In the genomic region with DNA sequence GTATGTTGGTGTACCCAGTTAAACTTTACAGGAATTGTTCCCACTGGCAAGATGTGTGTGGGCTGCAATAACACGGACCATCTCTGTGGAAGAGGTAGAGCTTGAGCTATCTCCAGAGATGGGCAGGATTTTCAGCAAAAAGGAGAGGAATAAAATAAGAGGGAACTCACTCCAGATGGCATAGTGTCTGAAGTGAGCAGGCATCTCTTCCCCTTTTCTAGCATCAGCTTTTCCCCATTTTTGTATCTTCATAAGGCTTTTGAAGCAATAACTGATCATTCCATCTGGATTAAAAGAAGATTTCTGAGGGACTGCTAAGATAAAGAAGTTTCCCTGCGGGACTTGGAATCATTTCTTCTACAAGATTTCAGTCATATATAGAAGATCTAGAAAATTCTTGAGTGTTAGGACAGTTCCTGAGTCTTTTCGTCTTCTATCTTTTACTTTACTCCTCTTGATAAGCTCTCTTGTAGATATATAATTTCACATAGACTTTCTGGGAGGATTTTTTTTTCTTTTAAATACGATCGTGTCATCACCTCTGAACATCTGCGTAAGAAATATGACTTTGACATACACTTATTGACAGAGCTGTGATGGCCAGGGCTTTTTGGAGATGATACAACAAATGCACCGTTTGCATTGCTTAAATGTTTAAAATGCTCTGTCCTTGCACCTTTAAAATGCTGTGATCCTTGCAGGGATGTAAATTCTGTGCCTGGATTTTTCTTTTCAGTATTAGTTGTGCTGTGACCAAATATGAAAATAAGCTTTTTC, we compare ENCODE assay signal across 9 cellular contexts. TPM values are rescaled to one million over a fixed set of nuclear protein-coding genes. Genes with fewer than 3 reads are reported as not detected.
DNase-seq lines count a peak whose midpoint lies in the region; ATAC-seq, FAIRE-seq and TF ChIP-seq lines count a peak whose summit lies in the region.
"Had no signal": no experiment of that assay in that cellular context is flagged by ENCODE, and none has a peak within 500 bp of the region (broad histone marks: within the 10 kb centered on the region; RNA-seq: fewer than 3 reads in every experiment).

No MANE protein-coding gene starts in this region.

- FAIRE-seq in frontal cortex (lab: Jason Lieb, UNC): no peak
- FAIRE-seq: G401.6 had no signal

- H4K5ac ChIP-seq in mesendoderm (ENCODE audit: low read length): no peak overlapping the region

- no peaks in the 10 kb centered on the region for H3K9me3 ChIP-seq in left ventricle myocardium inferior (replicated peaks)

- H2BK5ac ChIP-seq in mesendoderm (ENCODE audit: low read length): no peak overlapping the region

- ATAC-seq in left ventricle myocardium superior (no peak), HG02763 (IDR thresholded peaks at IDR 0.05; ENCODE audit: unreplicated experiment) (no peak)

- H2BK120ac ChIP-seq in mesendoderm (ENCODE audit: low read depth, low read length): no peak overlapping the region

- H3K56ac ChIP-seq in mesendoderm (ENCODE audit: low read length): no peak overlapping the region

- WGBS in mesendoderm (ENCODE audit: extremely low coverage, insufficient coverage, low lambda C conversion rate): no CpG with 5 or more reads among the region's 7 CpGs

- peak overlapping the region; percentile 92 for H3K4me3 ChIP-seq in left ventricle myocardium inferior
- H3K4me3 ChIP-seq in astrocyte of the cerebellum (ENCODE audit: low read depth, low read length): peak overlapping the region; percentile 65
- H3K4me3 ChIP-seq in mesendoderm (ENCODE audit: low read length): no peak overlapping the region

- H3K23ac ChIP-seq in mesendoderm (ENCODE audit: low read length): no peak overlapping the region

- H3K27me3 ChIP-seq in left ventricle myocardium inferior (ENCODE audit: low read depth): no peaks in the 10 kb centered on the region
- H3K27me3 ChIP-seq in mesendoderm (ENCODE audit: insufficient read depth, low read length, poor library complexity): no peaks in the 10 kb centered on the region

- H3K4me1 ChIP-seq in left ventricle myocardium inferior: peaks cover 75% of the 10 kb centered on the region
- H3K4me1 ChIP-seq in mesendoderm (ENCODE audit: control insufficient read depth, low read depth, low read length): peaks cover 9% of the 10 kb centered on the region

- intact Hi-C loops in left ventricle myocardium inferior (cut with micrococcal nuclease): no loop called here
- intact Hi-C loops in left ventricle myocardium superior (cut with micrococcal nuclease): no loop called here

- no peak overlapping the region for H3K18ac ChIP-seq in mesendoderm (ENCODE audit: low read length)

- no peak overlapping the region for H4K8ac ChIP-seq in mesendoderm (ENCODE audit: low read depth, low read length)

- H3K4ac ChIP-seq in mesendoderm (ENCODE audit: low read depth, low read length): no peak overlapping the region

- H3K79me1 ChIP-seq in mesendoderm (ENCODE audit: low read length): peaks cover 1% of the 10 kb centered on the region

- peaks cover 4% of the 10 kb centered on the region for H3K79me2 ChIP-seq in mesendoderm (ENCODE audit: control insufficient read depth, insufficient read depth, low read length)

- TF ChIP-seq CTCF in left ventricle myocardium inferior (IDR thresholded peaks at IDR 0.05; ENCODE audit: borderline replicate concordance) (no peak), astrocyte of the cerebellum (IDR thresholded peaks at IDR 0.05; ENCODE audit: low read depth, low read length, missing control alignments) (no peak)

- no peak overlapping the region for H2BK15ac ChIP-seq in mesendoderm (replicated peaks; ENCODE audit: low read depth)

- in situ Hi-C loops in astrocyte of the cerebellum (cut with HindIII; ENCODE audit: low sequenced_read_pairs): no loop called here

- H3K36me3 ChIP-seq in left ventricle myocardium inferior: peaks cover 9% of the 10 kb centered on the region
- no peaks in the 10 kb centered on the region for H3K36me3 ChIP-seq in mesendoderm (ENCODE audit: control insufficient read depth, insufficient read depth, low read length)

- peak overlapping the region; percentile 38 for H3K9ac ChIP-seq in mesendoderm (ENCODE audit: low read length)

- no peak for DNase-seq in left ventricle myocardium inferior
- no peak for DNase-seq in left ventricle myocardium superior
- DNase-seq in astrocyte of the cerebellum (ENCODE audit: low read depth): no peak
- DNase-seq in mesendoderm: no peak
- DNase-seq in islet precursor cell: no peak
- no peak for DNase-seq in amygdala (lab: John Stamatoyannopoulos, UW)
- DNase-seq in frontal cortex (ENCODE audit: low spot score in 2 of 2): no peak

- no peak overlapping the region for H2AK5ac ChIP-seq in mesendoderm (ENCODE audit: low read length)

- H3K27ac ChIP-seq in left ventricle myocardium inferior (replicated peaks) (no peak overlapping the region), mesendoderm (ENCODE audit: low read depth, low read length) (no peak overlapping the region)

- peak overlapping the region; percentile 33 for H3K4me2 ChIP-seq in mesendoderm (ENCODE audit: low read length)

RNA-seq across cellular contexts. Expression of a gene that starts 2.1 kb away (rescaled TPM):
- total RNA-seq in left ventricle myocardium inferior: 19.3 TPM
- total RNA-seq in left ventricle myocardium superior: 20.3 TPM
- polyA plus RNA-seq in mesendoderm (2013, experiment 1 of 2): 17.9 TPM
- 16.7 TPM for polyA plus RNA-seq in mesendoderm (2013, experiment 2 of 2)
- 71.7 TPM for total RNA-seq in frontal cortex

RNA-seq across cellular contexts. Expression of a gene that starts 47.0 kb away (rescaled TPM):
- total RNA-seq in left ventricle myocardium inferior: not detected
- not detected for total RNA-seq in left ventricle myocardium superior
- not detected for polyA plus RNA-seq in mesendoderm (2013, experiment 1 of 2)
- polyA plus RNA-seq in mesendoderm (2013, experiment 2 of 2): not detected
- not detected for total RNA-seq in frontal cortex
